25 cellular contexts compared by ENCODE assay signal in genomic region chr3:70127192-70127591, GRCh38.
"Had no signal": no experiment of that assay in that cellular context is flagged by ENCODE, and none has a peak within 500 bp of the region (broad histone marks: within the 10 kb centered on the region; RNA-seq: fewer than 3 reads in every experiment).

No MANE protein-coding gene starts in this region.

- H3K4me3 ChIP-seq: coronary artery, dorsolateral prefrontal cortex, esophagus muscularis mucosa, esophagus squamous epithelium, gastrocnemius medialis, gastroesophageal sphincter, heart left ventricle, heart right ventricle, hepatocyte had no signal

- ATAC-seq: effector memory CD8-positive, alpha-beta T cell; esophagus mucosa; foreskin keratinocyte; gastrocnemius medialis; gastroesophageal sphincter; heart left ventricle; heart right ventricle had no signal

- H3K27ac ChIP-seq: coronary artery, dorsolateral prefrontal cortex, epithelial cell of prostate, esophagus muscularis mucosa, esophagus squamous epithelium, foreskin keratinocyte, gastrocnemius medialis, gastroesophageal sphincter, heart left ventricle, heart right ventricle, hepatocyte had no signal

- H3K79me2 ChIP-seq: hepatocyte had no signal

- H3K9me3 ChIP-seq: esophagus muscularis mucosa, esophagus squamous epithelium, gastrocnemius medialis, gastroesophageal sphincter, heart left ventricle, heart right ventricle had no signal

- H3K27me3 ChIP-seq: dorsolateral prefrontal cortex, esophagus muscularis mucosa, esophagus squamous epithelium, foreskin keratinocyte, gastrocnemius medialis, gastroesophageal sphincter, heart left ventricle, heart right ventricle, hepatocyte had no signal

- H2AFZ ChIP-seq: hepatocyte had no signal

- H3K4me1 ChIP-seq: esophagus squamous epithelium, foreskin keratinocyte, gastrocnemius medialis, heart left ventricle, heart right ventricle had no signal

- H3K4me2 ChIP-seq: hepatocyte had no signal

- H3K36me3 ChIP-seq: esophagus muscularis mucosa, esophagus squamous epithelium, gastrocnemius medialis, gastroesophageal sphincter, heart left ventricle, heart right ventricle had no signal

- DNase-seq: cortex of kidney; dermis blood vessel endothelial cell; dorsolateral prefrontal cortex; effector CD4-positive, alpha-beta T cell; effector CD8-positive, alpha-beta T cell; effector memory CD4-positive, alpha-beta T cell; effector memory CD8-positive, alpha-beta T cell; endodermal cell; erythroblast; esophagus squamous epithelium; foreskin fibroblast; foreskin keratinocyte; foreskin melanocyte; gastrocnemius medialis; glutamatergic neuron; head of caudate nucleus; heart left ventricle; heart right ventricle; hippocampal formation had no signal
